ENCODE assay signal across 8 cellular contexts in the genomic region with DNA sequence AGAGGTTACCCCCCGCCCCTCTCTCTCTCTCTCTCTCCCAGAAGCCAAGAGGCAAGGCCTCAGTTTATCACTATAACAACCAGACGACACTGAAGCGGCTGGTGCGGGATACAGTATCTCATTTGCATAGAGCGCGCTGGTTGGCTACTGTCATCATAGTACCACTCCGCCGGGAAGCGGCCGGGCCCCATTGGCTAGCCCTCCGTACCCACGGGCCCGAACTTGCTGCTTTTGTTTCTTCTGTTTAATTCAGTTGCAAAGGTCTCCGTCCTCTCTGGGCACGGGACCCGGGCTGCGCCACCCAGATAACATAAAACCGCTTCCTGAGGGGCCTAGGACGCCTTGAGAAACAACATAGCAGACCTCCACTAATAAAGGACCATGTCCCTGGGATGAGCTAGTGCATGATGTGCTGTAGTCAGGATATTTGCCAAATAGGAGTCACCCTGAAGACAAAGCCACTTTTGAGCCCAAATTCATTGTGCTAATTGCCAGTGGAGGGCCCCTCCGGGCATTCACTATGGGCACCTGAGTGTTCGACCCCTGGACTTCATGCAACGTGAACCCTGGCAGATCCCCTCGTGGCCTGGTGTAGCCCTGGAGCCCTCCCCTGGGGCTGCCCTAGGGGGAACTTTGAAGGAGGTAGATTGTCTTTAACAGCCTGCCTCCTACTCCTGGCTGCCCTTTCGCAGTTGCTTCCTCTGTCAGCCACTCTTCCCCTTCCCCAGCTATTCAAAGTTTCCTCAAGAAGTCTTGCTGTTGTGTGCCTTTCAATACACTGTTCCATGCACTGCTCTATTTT. TPM values are rescaled to one million over a fixed set of nuclear protein-coding genes. Genes with fewer than 3 reads are reported as not detected.
A peak's percentile ranks its signal among the peaks of the same experiment; 100 is the strongest.
DNase-seq lines count a peak whose midpoint lies in the region; ATAC-seq and TF ChIP-seq lines count a peak whose summit lies in the region.

A gene (minus strand): TSS at position 91 of the 802 bp plus-strand sequence. CDS start 242 bp downstream, outside the sequence.

- ATAC-seq in HG03039 (IDR thresholded peaks at IDR 0.05; ENCODE audit: unreplicated experiment), result peak; percentile 87
- no peak for ATAC-seq in GM19324 (IDR thresholded peaks at IDR 0.05; ENCODE audit: low FRiP score, unreplicated experiment)

- WGBS in ectodermal cell, 2 experiments, result 1 to 2% methylated on average over 23 to 24 of the region's 24 CpGs

- H3K4me3 ChIP-seq in GM06990 (replicated peaks; ENCODE audit: low read depth, low read length) (peak within 1 kb of the TSS; percentile 4; the same call in 1 of the 2 replicates), ectodermal cell (ENCODE audit: insufficient read depth, low read depth, low read length) (peak within 1 kb of the TSS; percentile 50)

- H3K36me3 ChIP-seq in GM06990 (ENCODE audit: control insufficient read depth, insufficient read depth, low read length) (no peaks in the 10 kb centered on the region), ectodermal cell (ENCODE audit: control insufficient read depth, insufficient read depth, low read length) (no peaks in the 10 kb centered on the region)

- H3K27ac ChIP-seq in ectodermal cell (ENCODE audit: insufficient read depth, low read depth, low read length, poor library complexity, severe bottlenecking), result peak within 1 kb of the TSS; percentile 95

- TF ChIP-seq CTCF in GM06990 (IDR thresholded peaks at IDR 0.05; ENCODE audit: insufficient read depth, low read length, poor library complexity, severe bottlenecking), result no peak

- no peaks in the 10 kb centered on the region for H3K9me3 ChIP-seq in ectodermal cell (ENCODE audit: control insufficient read depth, low read length)

- H3K27me3 ChIP-seq in GM06990 (replicated peaks; ENCODE audit: control insufficient read depth, insufficient read depth, low read length) (peaks cover 1% of the 10 kb centered on the region), ectodermal cell (ENCODE audit: control insufficient read depth, insufficient read depth, low read length, poor library complexity, severe bottlenecking) (no peaks in the 10 kb centered on the region)

- H3K4me1 ChIP-seq in ectodermal cell (ENCODE audit: control insufficient read depth, insufficient read depth, low read length), result no peaks in the 10 kb centered on the region

- DNase-seq in GM06990 (ENCODE audit: extremely low read depth, insufficient read length), result peak; percentile 26
- peak; percentile 87 for DNase-seq in NCI-H345 treated with DMSO at 0.1 percent for 48 hours (lab: John Stamatoyannopoulos, UW; ENCODE audit: unreplicated experiment)
- DNase-seq in activated CD8-positive, alpha-beta memory T cell treated with anti-CD3 and anti-CD28 coated beads for 48 hours (ENCODE audit: low read depth in 2 of 3, low spot score in 2 of 3), result peak in 2 of 3 experiments; percentile 6 to 8
- peak; percentile 46 to 64 for DNase-seq in lung microvascular endothelial cell (ENCODE audit: low read depth in 2 of 2)
- DNase-seq in stimulated activated CD4-positive, alpha-beta T cell treated with anti-CD3 and anti-CD28 coated beads, TNF-alpha, amount 100 ng/mL, for 4 hours (ENCODE audit: low read depth in 3 of 3), result peak; percentile 5 to 9 (median 8)

RNA-seq across cellular contexts. Expression of the gene that starts here (rescaled TPM):
- polyA plus RNA-seq in ectodermal cell (2013, experiment 1 of 4), result 25.0 TPM
- polyA plus RNA-seq in ectodermal cell (2013, experiment 2 of 4), result 26.5 TPM
- 13.0 TPM for polyA plus RNA-seq in ectodermal cell (2013, experiment 3 of 4)
- polyA plus RNA-seq in ectodermal cell (2013, experiment 4 of 4), result 12.1 TPM
- under 0.01 TPM in 2 replicates for total RNA-seq in lung microvascular endothelial cell

Comparison
In these comparisons a context has a peak if more than half of its experiments do, and no peak if none do; other contexts are left out.
1. Peak in DNase-seq in lung microvascular endothelial cell; RNA of the gene not detected or under 1 TPM.
2. DNase-seq: peak in every context shown above with its lines; median percentile 87 in NCI-H345 treated with DMSO at 0.1 percent for 48 hours; 55 in lung microvascular endothelial cell; 26 in GM06990; 8 in stimulated activated CD4-positive, alpha-beta T cell treated with anti-CD3 and anti-CD28 coated beads, TNF-alpha, amount 100 ng/mL, for 4 hours; 7 in activated CD8-positive, alpha-beta memory T cell treated with anti-CD3 and anti-CD28 coated beads for 48 hours.